26 cellular contexts compared by ENCODE assay signal in the genomic region with DNA sequence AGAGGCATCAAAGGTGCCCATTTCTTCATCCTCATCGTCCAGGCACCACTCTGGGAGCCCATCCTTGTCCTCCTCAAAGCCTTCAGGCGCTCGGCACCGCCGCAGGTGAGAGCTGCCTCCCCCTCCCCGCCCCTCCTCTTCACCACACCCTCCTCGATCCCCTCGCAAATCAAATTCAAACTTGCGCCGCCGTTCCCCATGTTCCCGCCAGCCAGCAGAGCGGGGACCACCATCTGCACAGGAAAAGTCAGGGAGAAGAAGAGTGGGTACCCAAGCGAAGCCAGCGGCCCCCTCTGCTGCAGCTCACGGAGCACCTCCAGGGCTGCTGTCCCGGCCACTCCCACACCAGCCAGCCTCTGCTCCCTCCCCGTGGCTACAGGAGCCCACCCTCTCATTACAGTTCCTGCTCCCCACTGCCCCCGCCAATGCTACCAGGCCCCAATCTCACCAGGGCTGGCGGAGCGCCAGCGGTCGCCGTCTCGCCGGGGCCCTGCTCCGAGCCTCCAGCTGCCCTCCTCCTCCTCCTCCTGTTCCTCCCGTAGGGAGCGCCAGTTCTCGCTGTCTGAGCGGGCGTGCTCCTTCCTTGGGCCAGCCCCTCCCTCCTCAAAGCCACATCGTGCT. TPM values are rescaled to one million over a fixed set of nuclear protein-coding genes. Genes with fewer than 3 reads are reported as not detected.
DNase-seq lines count a peak whose midpoint lies in the region; ATAC-seq, FAIRE-seq and TF ChIP-seq lines count a peak whose summit lies in the region.
"Had no signal": no experiment of that assay in that cellular context is flagged by ENCODE, and none has a peak within 500 bp of the region (broad histone marks: within the 10 kb centered on the region; RNA-seq: fewer than 3 reads in every experiment).

No MANE protein-coding gene starts in this region.

- H3K79me2 ChIP-seq in K562 (ENCODE audit: control insufficient read depth, insufficient read depth, low read length), result peaks cover 32% of the 10 kb centered on the region

- H3K27ac ChIP-seq in K562 (ENCODE audit: extremely low read depth, low read depth, low read length), result no peak overlapping the region
- H3K27ac ChIP-seq in neuronal stem cell (replicated peaks; ENCODE audit: low read length), result no peak overlapping the region

- TF ChIP-seq POLR2A in GM12892 (IDR thresholded peaks at IDR 0.05; ENCODE audit: low read depth, low read length), result no peak
- no peak for TF ChIP-seq POLR2A in K562 (conservative IDR thresholded peaks at IDR 0.05)

- no peak overlapping the region for H4K8ac ChIP-seq in neuronal stem cell (ENCODE audit: low read depth, low read length)

- in situ Hi-C loops in K562 (cut with MboI), result no loop called here

- no peak for TF ChIP-seq RAD21 in K562 (CRISPR knock-in tag; conservative IDR thresholded peaks at IDR 0.05 in 1 of 2, IDR thresholded peaks at IDR 0.05 in 1 of 2)

- H3K4me1 ChIP-seq in BE2C (peaks cover 24% of the 10 kb centered on the region), K562 (replicated peaks in 1 of 2; ENCODE audit: control insufficient read depth in 2 of 2, insufficient read depth in 2 of 2, low read length in 2 of 2) (peaks cover 3 to 77% of the 10 kb centered on the region in 2 experiments; a peak in 3 of 5 replicates), neuronal stem cell (ENCODE audit: control insufficient read depth in 2 of 2, insufficient read depth in 1 of 2, low read depth in 1 of 2, low read length in 2 of 2) (peaks cover 3 to 6% of the 10 kb centered on the region in 2 donors)
- H3K4me1 ChIP-seq: Caco-2 had no signal

- CTCF ChIA-PET in K562 (lab: Yijun Ruan, JAX; ENCODE audit: low intra/inter-chr PET ratio), result no interaction called here

- H3K23ac ChIP-seq in neuronal stem cell (ENCODE audit: low read depth, low read length, poor library complexity), result peak overlapping the region; percentile 17

- POLR2A ChIA-PET in K562 (lab: Yijun Ruan, JAX), result interaction anchor here (0.6 to 1.2 kb wide), 2 partner anchors 19 to 279 kb away, joined by 3 read pairs; no protein-coding TSS in a partner anchor

- H2BK12ac ChIP-seq in neuronal stem cell (ENCODE audit: low read length), result no peak overlapping the region

- H3K4me3 Mint-ChIP-seq in stimulated activated naive CD8-positive, alpha-beta T cell treated with anti-CD3 and anti-CD28 coated beads, Interleukin-15, amount 100 ng/mL, for 72 hours, result no peak overlapping the region
- H3K4me3 Mint-ChIP-seq: CD4-positive, alpha-beta memory T cell had no signal

- no peak for TF ChIP-seq EP300 in K562 (IDR thresholded peaks at IDR 0.05; ENCODE audit: low read length)

- peaks cover 18% of the 10 kb centered on the region for H4K20me1 ChIP-seq in K562 (replicated peaks; ENCODE audit: control insufficient read depth, insufficient read depth, low read length)

- no peak overlapping the region for H2BK120ac ChIP-seq in neuronal stem cell (ENCODE audit: low read depth, low read length)

- intact Hi-C loops in K562 (cut with micrococcal nuclease), result no loop called here

- no peak overlapping the region for H3K4me2 ChIP-seq in K562 (ENCODE audit: insufficient read depth, low read length)
- H3K4me2 ChIP-seq in neuronal stem cell (ENCODE audit: insufficient read depth, low read length, poor library complexity, severe bottlenecking), result no peak overlapping the region
- H3K4me2 ChIP-seq: BLaER1 treated with 17β-estradiol and CSF1 and Interleukin-3, amounts not matched to agents 10 nM and 100 nM had no signal

- H2AK5ac ChIP-seq in neuronal stem cell (ENCODE audit: low read depth, low read length), result no peak overlapping the region

- H3K27me3 ChIP-seq in BE2C (no peaks in the 10 kb centered on the region), K562 (ENCODE audit: control insufficient read depth in 2 of 2, insufficient read depth in 2 of 2, low read length in 2 of 2) (no peaks in the 10 kb centered on the region), neuronal stem cell (ENCODE audit: control insufficient read depth in 3 of 3, insufficient read depth in 3 of 3, low read depth in 1 of 3, low read length in 3 of 3) (no peaks in the 10 kb centered on the region)
- H3K27me3 ChIP-seq: BLaER1 treated with 17β-estradiol and CSF1 and Interleukin-3, amounts not matched to agents 10 nM and 100 nM had no signal

- no peak overlapping the region for H3K4me3 ChIP-seq in BE2C (ENCODE audit: low read depth, low read length)
- no peak overlapping the region for H3K4me3 ChIP-seq in K562
- no peak overlapping the region for H3K4me3 ChIP-seq in neuronal stem cell (ENCODE audit: low read length in 2 of 2)
- H3K4me3 ChIP-seq: BLaER1 treated with 17β-estradiol and CSF1 and Interleukin-3, amounts not matched to agents 10 nM and 100 nM had no signal

- H3K79me1 ChIP-seq in neuronal stem cell (ENCODE audit: low read depth, low read length), result peaks cover 30% of the 10 kb centered on the region

- H2BK15ac ChIP-seq in neuronal stem cell (ENCODE audit: low read length), result no peak overlapping the region

- WGBS in K562 (ENCODE audit: insufficient coverage, low coverage, missing lambda C conversion rate), result 91% methylated on average over 20 of the region's 33 CpGs
- WGBS in neuronal stem cell (ENCODE audit: extremely low coverage in 2 of 2, insufficient read length in 2 of 2, insufficient replicate concordance in 1 of 2), 2 donors, result no CpG with 5 or more reads among the region's 33 CpGs

- H3K9me3 ChIP-seq in BE2C, result no peaks in the 10 kb centered on the region
- H3K9me3 ChIP-seq in K562 (replicated peaks; ENCODE audit: control insufficient read depth, insufficient read depth, low read depth, low read length), result no peaks in the 10 kb centered on the region
- H3K9me3 ChIP-seq in neuronal stem cell (replicated peaks in 1 of 2; ENCODE audit: control insufficient read depth in 2 of 2, insufficient read depth in 1 of 2, low read depth in 1 of 2, low read length in 2 of 2), result peaks cover 0 to 1% of the 10 kb centered on the region in 2 donors
- H3K9me3 ChIP-seq: BLaER1 treated with 17β-estradiol and CSF1 and Interleukin-3, amounts not matched to agents 10 nM and 100 nM; Caco-2 had no signal

- no peaks in the 10 kb centered on the region for H3K27me3 Mint-ChIP-seq in stimulated activated naive CD8-positive, alpha-beta T cell treated with anti-CD3 and anti-CD28 coated beads, Interleukin-15, amount 100 ng/mL, for 72 hours
- H3K27me3 Mint-ChIP-seq: CD4-positive, alpha-beta memory T cell had no signal

- H2AFZ ChIP-seq in K562 (ENCODE audit: low read depth, low read length), result no peak overlapping the region
- no peak overlapping the region for H2AFZ ChIP-seq in neuronal stem cell (ENCODE audit: low read length)

- no peak for FAIRE-seq in GM12892 (lab: Jason Lieb, UNC)
- no peak for FAIRE-seq in K562 (lab: Jason Lieb, UNC)
- FAIRE-seq: GM12891, RCC 7860 had no signal

- BruUV-seq in K562 (replicated peaks; lab: Mats Ljungman, UMichigan), result no TSS peak

- DNase-seq in BE2C, result peak; percentile 63
- DNase-seq in GM12892 (ENCODE audit: insufficient read length), result peak; percentile 6
- peak in 2 of 4 experiments; percentile 15 to 29 for DNase-seq in K562 (ENCODE audit: extremely low read depth in 1 of 4, low spot score in 3 of 4)
- DNase-seq in neuronal stem cell (ENCODE audit: low spot score), result no peak
- no peak for DNase-seq in omental fat pad (ENCODE audit: low spot score)
- no peak for DNase-seq in stimulated activated naive CD8-positive, alpha-beta T cell treated with anti-CD3 and anti-CD28 coated beads, Interleukin-15, amount 100 ng/mL, for 72 hours
- DNase-seq: Caco-2; CD4-positive, alpha-beta memory T cell; DND-41; KBM-7; NCI-H1092 treated with DMSO at 0.1 percent for 48 hours; NCI-H1436 treated with DMSO at 0.1 percent for 48 hours; NCI-H1930; NCI-H2171; NCI-H446; NCI-H526; SW 1271 had no signal

- H3K18ac ChIP-seq in neuronal stem cell (ENCODE audit: low read length), result no peak overlapping the region

- no peaks in the 10 kb centered on the region for H3K9me1 ChIP-seq in K562 (ENCODE audit: control insufficient read depth, insufficient read depth, low read length)

- no peak overlapping the region for H4K91ac ChIP-seq in neuronal stem cell (ENCODE audit: low read depth, low read length, poor library complexity)

- H3K36me3 ChIP-seq in BE2C, result peaks cover 89% of the 10 kb centered on the region
- peaks cover 97% of the 10 kb centered on the region; the same call in 2 of the 3 replicates for H3K36me3 ChIP-seq in K562 (ENCODE audit: control insufficient read depth, insufficient read depth, low read length)
- H3K36me3 ChIP-seq in neuronal stem cell (replicated peaks in 1 of 2; ENCODE audit: control insufficient read depth in 2 of 2, insufficient read depth in 2 of 2, low read length in 2 of 2), result peaks cover 80 to 96% of the 10 kb centered on the region in 2 donors

- no peak overlapping the region for H2BK5ac ChIP-seq in neuronal stem cell (ENCODE audit: low read length)

- H3K9me3 Mint-ChIP-seq in stimulated activated naive CD8-positive, alpha-beta T cell treated with anti-CD3 and anti-CD28 coated beads, Interleukin-15, amount 100 ng/mL, for 72 hours, result no peaks in the 10 kb centered on the region
- H3K9me3 Mint-ChIP-seq: CD4-positive, alpha-beta memory T cell had no signal

- no peak overlapping the region for H3K14ac ChIP-seq in neuronal stem cell (ENCODE audit: low read length)

- no peak overlapping the region for H3K4ac ChIP-seq in neuronal stem cell (ENCODE audit: low read length)

- H3K9ac ChIP-seq in K562 (ENCODE audit: insufficient read depth in 1 of 2, low read depth in 2 of 2, low read length in 2 of 2) (no peak overlapping the region), neuronal stem cell (ENCODE audit: low read depth, low read length, poor library complexity) (no peak overlapping the region)

- TF ChIP-seq CTCF in BE2C (IDR thresholded peaks at IDR 0.05; ENCODE audit: low read depth, low read length) (no peak), K562 (IDR thresholded peaks at IDR 0.05 in 2 of 3, conservative IDR thresholded peaks at IDR 0.05 in 1 of 3; ENCODE audit: insufficient read depth in 2 of 3, low read depth in 1 of 3, low read length in 3 of 3) (no peak), omental fat pad (IDR thresholded peaks at IDR 0.05) (no peak)

- ATAC-seq in K562 (no peak), omental fat pad (ENCODE audit: low FRiP score) (no peak), GM21390 (IDR thresholded peaks at IDR 0.05; ENCODE audit: unreplicated experiment) (no peak)
- ATAC-seq in stimulated activated naive CD8-positive, alpha-beta T cell treated with anti-CD3 and anti-CD28 coated beads, Interleukin-15, amount 100 ng/mL, for 72 hours, result no peak
- ATAC-seq: Right ventricle myocardium inferior had no signal

- peak overlapping the region in 1 of 2 donors; percentile 14 for H3K27ac Mint-ChIP-seq in stimulated activated naive CD8-positive, alpha-beta T cell treated with anti-CD3 and anti-CD28 coated beads, Interleukin-15, amount 100 ng/mL, for 72 hours

- peaks cover 50% of the 10 kb centered on the region for H3K4me1 Mint-ChIP-seq in stimulated activated naive CD8-positive, alpha-beta T cell treated with anti-CD3 and anti-CD28 coated beads, Interleukin-15, amount 100 ng/mL, for 72 hours

RNA-seq across cellular contexts. Expression of a gene that starts 7.7 kb away (rescaled TPM):
- 42.9 TPM for polyA plus RNA-seq in BE2C (2012; ENCODE audit: insufficient read depth, insufficient read length, low read depth)
- polyA plus RNA-seq in GM12892 (2012; ENCODE audit: missing spikeins), result 11.9 TPM
- 84.5 and 200 TPM in 2 replicates for total RNA-seq in K562 (2011; cell fraction: chromatin; rRNA removed; ENCODE audit: low replicate concordance)
- 145 and 152 TPM in 2 replicates for total RNA-seq in K562 (2011; cell fraction: nucleolus; rRNA removed)
- 94.7 and 102 TPM in 2 replicates for total RNA-seq in K562 (2011; cell fraction: nucleoplasm; rRNA removed)
- total RNA-seq in K562 (2014; rRNA removed) (30.6 and 33.6 TPM in 2 replicates), K562 (2014; rRNA removed; fragmentation: Illumina TruSeq; extraction: Trizol) (7.7 and 8.0 TPM in 2 replicates), K562 (2015; rRNA removed; fragmentation: Illumina TruSeq; extraction: Trizol) (20.0 and 21.0 TPM in 2 replicates), K562 (2021) (57.8 and 76.2 TPM in 2 replicates), omental fat pad (10 to 100 TPM; 17.7 to 44.0 (median 19.4) TPM)
- polyA plus RNA-seq in K562 (2011; rRNA removed) (9.7 and 12.7 TPM in 2 replicates), K562 (2014; fragmentation: Illumina TruSeq; extraction: Trizol) (16.8 and 24.3 TPM in 2 replicates), K562 (2014; fragmentation: Nextera tagmentation; extraction: Ambion mirVana) (1 to 10 TPM in 1 of 2 experiments, under 1 TPM in 1; 0.56 to 1.6 TPM), K562 (2014; rRNA removed) (39.5 and 59.2 TPM in 2 replicates)
- polyA plus RNA-seq in K562 (2011; cell fraction: cytosol; rRNA removed), result 7.7 and 14.4 TPM in 2 replicates
- polyA plus RNA-seq in K562 (2011; cell fraction: nucleus; rRNA removed), result 110 and 242 TPM in 2 replicates
- polyA plus RNA-seq in K562 (2012), result 26.8 and 38.9 TPM in 2 replicates
- 3.1 and 4.1 TPM in 2 replicates for polyA minus RNA-seq in K562 (2011; rRNA and poly(A)+ RNA removed)
- polyA minus RNA-seq in K562 (2011; cell fraction: cytosol; rRNA and poly(A)+ RNA removed), result 11.6 and 11.9 TPM in 2 replicates
- 40.9 and 52.5 TPM in 2 replicates for polyA minus RNA-seq in K562 (2011; cell fraction: nucleus; rRNA and poly(A)+ RNA removed)
- polyA plus RNA-seq in neuronal stem cell (2013, experiment 1 of 2), result 29.2 TPM
- 28.5 TPM for polyA plus RNA-seq in neuronal stem cell (2013, experiment 2 of 2)

RNA-seq across cellular contexts. Expression of a gene that starts 12.8 kb away (rescaled TPM):
- 1,024 TPM for polyA plus RNA-seq in BE2C (2012; ENCODE audit: insufficient read depth, insufficient read length, low read depth)
- 102 TPM for polyA plus RNA-seq in GM12892 (2012; ENCODE audit: missing spikeins)
- total RNA-seq in K562 (2011; cell fraction: chromatin; rRNA removed; ENCODE audit: low replicate concordance), result 52.2 and 165 TPM in 2 replicates
- 119 and 144 TPM in 2 replicates for total RNA-seq in K562 (2011; cell fraction: nucleolus; rRNA removed)
- 70.5 and 76.0 TPM in 2 replicates for total RNA-seq in K562 (2011; cell fraction: nucleoplasm; rRNA removed)
- total RNA-seq in K562 (2014; rRNA removed) (125 and 171 TPM in 2 replicates), K562 (2014; rRNA removed; fragmentation: Illumina TruSeq; extraction: Trizol) (25.4 and 37.1 TPM in 2 replicates), K562 (2015; rRNA removed; fragmentation: Illumina TruSeq; extraction: Trizol) (74.1 and 78.5 TPM in 2 replicates), K562 (2021) (320 and 323 TPM in 2 replicates), omental fat pad (100 to 1,000 TPM; 145 to 245 (median 203) TPM)
- polyA plus RNA-seq in K562 (2011; rRNA removed) (83.8 and 104 TPM in 2 replicates), K562 (2014; fragmentation: Illumina TruSeq; extraction: Trizol) (212 and 251 TPM in 2 replicates), K562 (2014; fragmentation: Nextera tagmentation; extraction: Ambion mirVana) (1 to 10 TPM in 1 of 2 experiments, under 1 TPM in 1; 0.65 to 5.2 TPM), K562 (2014; rRNA removed) (189 and 193 TPM in 2 replicates)
- polyA plus RNA-seq in K562 (2011; cell fraction: cytosol; rRNA removed), result 142 and 275 TPM in 2 replicates
- 125 and 179 TPM in 2 replicates for polyA plus RNA-seq in K562 (2011; cell fraction: nucleus; rRNA removed)
- polyA plus RNA-seq in K562 (2012), result 243 and 314 TPM in 2 replicates
- polyA minus RNA-seq in K562 (2011; rRNA and poly(A)+ RNA removed), result 21.4 and 50.9 TPM in 2 replicates
- polyA minus RNA-seq in K562 (2011; cell fraction: cytosol; rRNA and poly(A)+ RNA removed), result 89.4 and 98.0 TPM in 2 replicates
- polyA minus RNA-seq in K562 (2011; cell fraction: nucleus; rRNA and poly(A)+ RNA removed), result 23.0 and 27.4 TPM in 2 replicates
- 110 TPM for polyA plus RNA-seq in neuronal stem cell (2013, experiment 1 of 2)
- polyA plus RNA-seq in neuronal stem cell (2013, experiment 2 of 2), result 110 TPM

RNA-seq across cellular contexts. Expression of a gene that starts 19.6 kb away (rescaled TPM):
- 341 TPM for polyA plus RNA-seq in BE2C (2012; ENCODE audit: insufficient read depth, insufficient read length, low read depth)
- 32.7 TPM for polyA plus RNA-seq in GM12892 (2012; ENCODE audit: missing spikeins)
- 7.9 and 28.1 TPM in 2 replicates for total RNA-seq in K562 (2011; cell fraction: chromatin; rRNA removed; ENCODE audit: low replicate concordance)
- total RNA-seq in K562 (2011; cell fraction: nucleolus; rRNA removed), result 39.7 and 46.0 TPM in 2 replicates
- 24.5 and 27.6 TPM in 2 replicates for total RNA-seq in K562 (2011; cell fraction: nucleoplasm; rRNA removed)
- total RNA-seq in K562 (2014; rRNA removed) (150 and 214 TPM in 2 replicates), K562 (2014; rRNA removed; fragmentation: Illumina TruSeq; extraction: Trizol) (46.7 and 49.9 TPM in 2 replicates), K562 (2015; rRNA removed; fragmentation: Illumina TruSeq; extraction: Trizol) (115 TPM in 2 replicates), K562 (2021) (109 TPM in 2 replicates), omental fat pad (10 to 100 TPM; 17.5 to 39.9 (median 19.4) TPM)
- polyA plus RNA-seq in K562 (2011; rRNA removed) (43.3 and 68.9 TPM in 2 replicates), K562 (2014; fragmentation: Illumina TruSeq; extraction: Trizol) (46.0 and 87.4 TPM in 2 replicates), K562 (2014; fragmentation: Nextera tagmentation; extraction: Ambion mirVana) (10 to 100 TPM; 11.5 to 27.1 TPM), K562 (2014; rRNA removed) (163 and 191 TPM in 2 replicates)
- polyA plus RNA-seq in K562 (2011; cell fraction: cytosol; rRNA removed), result 72.5 and 209 TPM in 2 replicates
- polyA plus RNA-seq in K562 (2011; cell fraction: nucleus; rRNA removed), result 33.6 and 51.3 TPM in 2 replicates
- polyA plus RNA-seq in K562 (2012), result 73.1 and 110 TPM in 2 replicates
- 7.4 and 14.3 TPM in 2 replicates for polyA minus RNA-seq in K562 (2011; rRNA and poly(A)+ RNA removed)
- 17.0 and 39.1 TPM in 2 replicates for polyA minus RNA-seq in K562 (2011; cell fraction: cytosol; rRNA and poly(A)+ RNA removed)
- 11.8 and 12.6 TPM in 2 replicates for polyA minus RNA-seq in K562 (2011; cell fraction: nucleus; rRNA and poly(A)+ RNA removed)
- polyA plus RNA-seq in neuronal stem cell (2013, experiment 1 of 2), result 50.2 TPM
- polyA plus RNA-seq in neuronal stem cell (2013, experiment 2 of 2), result 53.7 TPM

RNA-seq across cellular contexts. Expression of a gene that starts 30.1 kb away (rescaled TPM):
- polyA plus RNA-seq in BE2C (2012; ENCODE audit: insufficient read depth, insufficient read length, low read depth), result 61.3 TPM
- polyA plus RNA-seq in GM12892 (2012; ENCODE audit: missing spikeins), result not detected
- not detected in 2 replicates for total RNA-seq in K562 (2011; cell fraction: chromatin; rRNA removed; ENCODE audit: low replicate concordance)
- total RNA-seq in K562 (2011; cell fraction: nucleolus; rRNA removed), result not detected in 2 replicates
- not detected in 2 replicates for total RNA-seq in K562 (2011; cell fraction: nucleoplasm; rRNA removed)
- not detected in 2 replicates for total RNA-seq in K562 (2014; rRNA removed)
- total RNA-seq in K562 (2014; rRNA removed; fragmentation: Illumina TruSeq; extraction: Trizol), result not detected in 2 replicates
- not detected in 2 replicates for total RNA-seq in K562 (2015; rRNA removed; fragmentation: Illumina TruSeq; extraction: Trizol)
- not detected in 2 replicates for total RNA-seq in K562 (2021)
- not detected in 2 replicates for polyA plus RNA-seq in K562 (2011; rRNA removed)
- polyA plus RNA-seq in K562 (2011; cell fraction: cytosol; rRNA removed), result not detected in 2 replicates
- polyA plus RNA-seq in K562 (2011; cell fraction: nucleus; rRNA removed), result not detected in 2 replicates
- polyA plus RNA-seq in K562 (2012), result not detected in 2 replicates
- not detected in 2 replicates for polyA plus RNA-seq in K562 (2014; fragmentation: Illumina TruSeq; extraction: Trizol)
- polyA plus RNA-seq in K562 (2014; fragmentation: Nextera tagmentation; extraction: Ambion mirVana), result not detected
- not detected in 2 replicates for polyA plus RNA-seq in K562 (2014; rRNA removed)
- polyA minus RNA-seq in K562 (2011; rRNA and poly(A)+ RNA removed), result not detected in 2 replicates
- polyA minus RNA-seq in K562 (2011; cell fraction: cytosol; rRNA and poly(A)+ RNA removed), result not detected in 2 replicates
- not detected in 2 replicates for polyA minus RNA-seq in K562 (2011; cell fraction: nucleus; rRNA and poly(A)+ RNA removed)
- 0.07 TPM for polyA plus RNA-seq in neuronal stem cell (2013, experiment 1 of 2)
- 0.04 TPM for polyA plus RNA-seq in neuronal stem cell (2013, experiment 2 of 2)
- total RNA-seq in omental fat pad, result not detected
- total RNA-seq: A673; Caco-2; CD4-positive, alpha-beta memory T cell; H4; OCI-LY7; Right ventricle myocardium inferior; SK-MEL-5 had no signal
- polyA plus RNA-seq: CD4-positive, alpha-beta memory T cell had no signal

RNA-seq across cellular contexts. Expression of a gene that starts 34.0 kb away (rescaled TPM):
- not detected for polyA plus RNA-seq in BE2C (2012; ENCODE audit: insufficient read depth, insufficient read length, low read depth)
- not detected for polyA plus RNA-seq in GM12892 (2012; ENCODE audit: missing spikeins)
- total RNA-seq in K562 (2011; cell fraction: chromatin; rRNA removed; ENCODE audit: low replicate concordance), result 0.60 TPM in 1 of 2 replicates, not detected in the other
- 0.26 and 0.33 TPM in 2 replicates for total RNA-seq in K562 (2011; cell fraction: nucleolus; rRNA removed)
- total RNA-seq in K562 (2011; cell fraction: nucleoplasm; rRNA removed), result not detected in 2 replicates
- 0.20 TPM in 1 of 2 replicates, not detected in the other for total RNA-seq in K562 (2014; rRNA removed)
- not detected in 2 replicates for total RNA-seq in K562 (2014; rRNA removed; fragmentation: Illumina TruSeq; extraction: Trizol)
- total RNA-seq in K562 (2015; rRNA removed; fragmentation: Illumina TruSeq; extraction: Trizol), result not detected in 2 replicates
- total RNA-seq in K562 (2021), result not detected in 2 replicates
- 0.07 and 0.20 TPM in 2 replicates for polyA plus RNA-seq in K562 (2011; rRNA removed)
- polyA plus RNA-seq in K562 (2011; cell fraction: cytosol; rRNA removed), result 0.12 and 0.15 TPM in 2 replicates
- 0.29 and 0.53 TPM in 2 replicates for polyA plus RNA-seq in K562 (2011; cell fraction: nucleus; rRNA removed)
- 0.10 TPM in 1 of 2 replicates, not detected in the other for polyA plus RNA-seq in K562 (2012)
- polyA plus RNA-seq in K562 (2014; fragmentation: Illumina TruSeq; extraction: Trizol), result not detected in 2 replicates
- polyA plus RNA-seq in K562 (2014; fragmentation: Nextera tagmentation; extraction: Ambion mirVana), result under 1 TPM in 1 of 2 experiments, not detected in 1; 0.06 TPM
- 0.41 TPM in 1 of 2 replicates, not detected in the other for polyA plus RNA-seq in K562 (2014; rRNA removed)
- polyA minus RNA-seq in K562 (2011; rRNA and poly(A)+ RNA removed), result not detected in 2 replicates
- not detected in 2 replicates for polyA minus RNA-seq in K562 (2011; cell fraction: cytosol; rRNA and poly(A)+ RNA removed)
- not detected in 2 replicates for polyA minus RNA-seq in K562 (2011; cell fraction: nucleus; rRNA and poly(A)+ RNA removed)
- polyA plus RNA-seq in neuronal stem cell (2013, experiment 1 of 2), result 0.07 TPM
- polyA plus RNA-seq in neuronal stem cell (2013, experiment 2 of 2), result 0.14 TPM
- not detected for total RNA-seq in omental fat pad
- total RNA-seq: CD4-positive, alpha-beta memory T cell; H4; Right ventricle myocardium inferior had no signal
- polyA plus RNA-seq: CD4-positive, alpha-beta memory T cell had no signal

Comparison
In these comparisons a context has a peak if more than half of its experiments do, and no peak if none do; other contexts are left out.
1. DNase-seq: peak in BE2C (single experiment) and GM12892 (single experiment); none in neuronal stem cell (single experiment), omental fat pad (single experiment) and stimulated activated naive CD8-positive, alpha-beta T cell treated with anti-CD3 and anti-CD28 coated beads, Interleukin-15, amount 100 ng/mL, for 72 hours (0 of 2).